In genomic region chr17:37742762-37743611, GRCh38 we compare ENCODE assay signal across 8 cellular contexts. TPM values are rescaled to one million over a fixed set of nuclear protein-coding genes. Genes with fewer than 3 reads are reported as not detected.
DNase-seq lines count a peak whose midpoint lies in the region; ATAC-seq and TF ChIP-seq lines count a peak whose summit lies in the region.

No MANE protein-coding gene starts in this region.

- H3K27ac Mint-ChIP-seq in effector memory CD8-positive, alpha-beta T cell, result no peak overlapping the region
- no peak overlapping the region for H3K27ac Mint-ChIP-seq in nephron progenitor cell

- peak overlapping the region; percentile 60 to 74 for H3K4me3 Mint-ChIP-seq in effector memory CD8-positive, alpha-beta T cell
- peak overlapping the region; percentile 85 for H3K4me3 Mint-ChIP-seq in nephron progenitor cell

- H3K9me3 ChIP-seq in uterus, result no peaks in the 10 kb centered on the region

- DNase-seq in Daoy (ENCODE audit: low read depth) (peak; percentile 28), LNCaP clone FGC (ENCODE audit: low read depth) (no peak), nephron progenitor cell (peak; percentile 34), C1 segment of cervical spinal cord (lab: John Stamatoyannopoulos, UW) (no peak), A172 (ENCODE audit: low spot score) (no peak), NCI-H2029 (lab: John Stamatoyannopoulos, UW) (no peak), uterus (no peak)
- DNase-seq in effector memory CD8-positive, alpha-beta T cell, result no peak

- H3K4me1 ChIP-seq in uterus, result peaks cover 0 to 26% of the 10 kb centered on the region in 2 donors

- H3K4me1 Mint-ChIP-seq in effector memory CD8-positive, alpha-beta T cell (ENCODE audit: low read depth in 2 of 2), result peaks cover 8 to 19% of the 10 kb centered on the region in 2 donors
- peaks cover 39% of the 10 kb centered on the region for H3K4me1 Mint-ChIP-seq in nephron progenitor cell

- H3K9me3 Mint-ChIP-seq in effector memory CD8-positive, alpha-beta T cell, result no peaks in the 10 kb centered on the region
- H3K9me3 Mint-ChIP-seq in nephron progenitor cell, result no peaks in the 10 kb centered on the region

- H3K27ac ChIP-seq in uterus, result no peak overlapping the region

- TF ChIP-seq CTCF in LNCaP clone FGC (IDR thresholded peaks at IDR 0.05; ENCODE audit: control insufficient read depth, extremely low read depth, insufficient read depth) (no peak), nephron progenitor cell (IDR thresholded peaks at IDR 0.05) (no peak), uterus (IDR thresholded peaks at IDR 0.05) (no peak)

- ATAC-seq in effector memory CD8-positive, alpha-beta T cell (replicated peaks), result peak; percentile 31

- no peak for TF ChIP-seq POLR2A in uterus (IDR thresholded peaks at IDR 0.05)

- intact Hi-C loops in uterus (cut with DNase I; ENCODE audit: low total_unique reads), result no loop called here

- no peaks in the 10 kb centered on the region for H3K36me3 ChIP-seq in uterus

- H3K36me3 Mint-ChIP-seq in effector memory CD8-positive, alpha-beta T cell (ENCODE audit: insufficient read depth), result peaks cover 3% of the 10 kb centered on the region
- no peaks in the 10 kb centered on the region for H3K36me3 Mint-ChIP-seq in nephron progenitor cell (ENCODE audit: low read depth)

- H3K27me3 ChIP-seq in uterus, result peaks cover 8 to 73% of the 10 kb centered on the region in 2 donors

- H3K4me3 ChIP-seq in LNCaP clone FGC (ENCODE audit: low read depth, low read length), result peak overlapping the region; percentile 60
- H3K4me3 ChIP-seq in uterus, result peak overlapping the region in 1 of 2 donors; percentile 33

- peaks cover 88 to 100% of the 10 kb centered on the region in 2 donors for H3K27me3 Mint-ChIP-seq in effector memory CD8-positive, alpha-beta T cell
- H3K27me3 Mint-ChIP-seq in nephron progenitor cell (ENCODE audit: low read depth, poor library complexity), result peaks cover 99% of the 10 kb centered on the region

RNA-seq across cellular contexts. Expression of gene HNF1B, which starts 1.9 kb away (rescaled TPM):
- not detected in 2 replicates for total RNA-seq in Daoy (2014; rRNA removed; shearing (Covaris generic))
- total RNA-seq in A172 (2014; rRNA removed; shearing (Covaris generic)), result not detected in 2 replicates
- 1 to 10 TPM in 1 of 4 donors, under 1 TPM in 1, not detected in 2; 0.29 to 1.5 TPM for total RNA-seq in uterus

Comparison
In these comparisons a context has a peak if more than half of its experiments do, and no peak if none do; other contexts are left out.
1. DNase-seq: peak in Daoy (single experiment) and nephron progenitor cell (single experiment); none in LNCaP clone FGC (single experiment), effector memory CD8-positive, alpha-beta T cell (0 of 3), C1 segment of cervical spinal cord (0 of 14), A172 (single experiment), NCI-H2029 (single experiment) and uterus (0 of 2).